ENCODE assay signal across 11 cellular contexts in genomic region chr3:120560304-120561250, GRCh38. TPM values are rescaled to one million over a fixed set of nuclear protein-coding genes. Genes with fewer than 3 reads are reported as not detected.
DNase-seq lines count a peak whose midpoint lies in the region; ATAC-seq, FAIRE-seq and TF ChIP-seq lines count a peak whose summit lies in the region.
"Had no signal": no experiment of that assay in that cellular context is flagged by ENCODE, and none has a peak within 500 bp of the region (broad histone marks: within the 10 kb centered on the region; RNA-seq: fewer than 3 reads in every experiment).

No MANE protein-coding gene starts in this region.

- no peaks in the 10 kb centered on the region for H3K27me3 ChIP-seq in BLaER1
- peaks cover 13% of the 10 kb centered on the region for H3K27me3 ChIP-seq in HUES48 (ENCODE audit: control insufficient read depth, insufficient read depth, low read length)

- H3K4me3 Mint-ChIP-seq in mesothelial cell of epicardium (peak overlapping the region; percentile 30), Calu3 (ENCODE audit: low read depth, unreplicated experiment) (no peak overlapping the region)

- H3K4me2 ChIP-seq in BLaER1: peak overlapping the region; percentile 82

- H4K20me1 ChIP-seq in BLaER1: no peaks in the 10 kb centered on the region

- TF ChIP-seq CTCF in mesothelial cell of epicardium (IDR thresholded peaks at IDR 0.05; ENCODE audit: unreplicated experiment) (no peak), Calu3 (IDR thresholded peaks at IDR 0.05; ENCODE audit: unreplicated experiment) (no peak)

- CTCF ChIA-PET in Calu3 (lab: Charles Lee): interaction anchor here (1.5 kb wide), 1 partner anchor 235 kb away, joined by 4 read pairs; no protein-coding TSS in a partner anchor

- H3K27ac ChIP-seq in BLaER1: no peak overlapping the region
- peak overlapping the region; percentile 48 for H3K27ac ChIP-seq in HUES48 (ENCODE audit: low read depth, low read length)
- H3K27ac ChIP-seq in cingulate gyrus (ENCODE audit: low read depth, low read length): peak overlapping the region; percentile 3

- intact Hi-C loops in Calu3 (cut with micrococcal nuclease; ENCODE audit: unreplicated experiment): loop anchor here (1.0 to 10.0 kb wide), 2 partner anchors 235 to 594 kb away; no protein-coding TSS in a partner anchor

- H3K9me3 Mint-ChIP-seq in mesothelial cell of epicardium: no peaks in the 10 kb centered on the region
- no peaks in the 10 kb centered on the region for H3K9me3 Mint-ChIP-seq in Calu3 (ENCODE audit: low read depth, unreplicated experiment)
- H3K9me3 Mint-ChIP-seq: activated naive CD8-positive, alpha-beta T cell treated with anti-CD3 and anti-CD28 coated beads, Interleukin-2, amount 10 ng/mL, durations not matched to agents 7 days and 5 days; IgD-negative memory B cell had no signal

- H3K4me1 Mint-ChIP-seq in mesothelial cell of epicardium (peaks cover 40% of the 10 kb centered on the region), Calu3 (ENCODE audit: low read depth, unreplicated experiment) (peaks cover 20% of the 10 kb centered on the region)

- H3K36me3 Mint-ChIP-seq in mesothelial cell of epicardium: no peaks in the 10 kb centered on the region
- H3K36me3 Mint-ChIP-seq in Calu3 (ENCODE audit: insufficient read depth, unreplicated experiment): no peaks in the 10 kb centered on the region
- H3K36me3 Mint-ChIP-seq: activated naive CD8-positive, alpha-beta T cell treated with anti-CD3 and anti-CD28 coated beads, Interleukin-2, amount 10 ng/mL, durations not matched to agents 7 days and 5 days; IgD-negative memory B cell had no signal

- H3K27me3 Mint-ChIP-seq in mesothelial cell of epicardium (ENCODE audit: low read depth): no peaks in the 10 kb centered on the region
- no peaks in the 10 kb centered on the region for H3K27me3 Mint-ChIP-seq in Calu3 (ENCODE audit: unreplicated experiment)

- H3K9me3 ChIP-seq in BLaER1 (no peaks in the 10 kb centered on the region), HUES48 (ENCODE audit: control insufficient read depth, insufficient read depth, low read length) (no peaks in the 10 kb centered on the region)
- H3K9me3 ChIP-seq: spleen had no signal

- no peak for FAIRE-seq in frontal cortex (lab: Jason Lieb, UNC)

- no peak for ATAC-seq in HG03565 (IDR thresholded peaks at IDR 0.05; ENCODE audit: unreplicated experiment)

- H3K9ac ChIP-seq in BLaER1 (no peak overlapping the region), HUES48 (ENCODE audit: low read depth, low read length) (no peak overlapping the region)

- BruUV-seq in Calu3 (replicated peaks; lab: Mats Ljungman, UMichigan): no TSS peak

- H3K36me3 ChIP-seq in BLaER1: no peaks in the 10 kb centered on the region
- H3K36me3 ChIP-seq in HUES48 (ENCODE audit: control insufficient read depth, insufficient read depth, low read length): no peaks in the 10 kb centered on the region
- H3K36me3 ChIP-seq: spleen had no signal

- DNase-seq in mesothelial cell of epicardium (ENCODE audit: low spot score in 2 of 2, unreplicated experiment in 2 of 2) (no peak), NCI-H345 (lab: John Stamatoyannopoulos, UW) (no peak), Calu3 (no peak), frontal cortex (ENCODE audit: low spot score in 2 of 2) (no peak)

- H3K4me1 ChIP-seq in BLaER1 (peaks cover 29% of the 10 kb centered on the region), HUES48 (ENCODE audit: control insufficient read depth, insufficient read depth, low read length) (peaks cover 25% of the 10 kb centered on the region)

- no peak overlapping the region for H3K4me3 ChIP-seq in BLaER1
- peak overlapping the region; percentile 83; the same call in 1 of the 2 replicates for H3K4me3 ChIP-seq in HUES48 (ENCODE audit: low read depth, low read length)

- H3K27ac Mint-ChIP-seq in mesothelial cell of epicardium (peak overlapping the region; percentile 61), Calu3 (ENCODE audit: unreplicated experiment) (no peak overlapping the region)
- H3K27ac Mint-ChIP-seq: activated naive CD8-positive, alpha-beta T cell treated with anti-CD3 and anti-CD28 coated beads, Interleukin-2, amount 10 ng/mL, durations not matched to agents 7 days and 5 days had no signal

RNA-seq across cellular contexts. Expression of gene NDUFB4, which starts 35.6 kb away (rescaled TPM):
- total RNA-seq in mesothelial cell of epicardium: 103 to 108 TPM (median 103 TPM) in 3 replicates
- total RNA-seq in Calu3 (2022): 118 and 138 TPM in 2 replicates
- total RNA-seq in frontal cortex: 30.2 TPM
